ENCODE assay signal across 22 cellular contexts in genomic region chr3:194494951-194495374, GRCh38. TPM values are rescaled to one million over a fixed set of nuclear protein-coding genes. Genes with fewer than 3 reads are reported as not detected.
DNase-seq lines count a peak whose midpoint lies in the region; ATAC-seq and TF ChIP-seq lines count a peak whose summit lies in the region.
"Had no signal": no experiment of that assay in that cellular context is flagged by ENCODE, and none has a peak within 500 bp of the region (broad histone marks: within the 10 kb centered on the region; RNA-seq: fewer than 3 reads in every experiment).

No MANE protein-coding gene starts in this region.

- 54 to 64% (median 59%) methylated on average over 5 of the region's 5 CpGs for WGBS in heart left ventricle, 4 donors
- WGBS in adrenal gland, 4 donors = 47 to 100% (median 64%) methylated on average over 1 to 5 of the region's 5 CpGs
- 38% methylated on average over 5 of the region's 5 CpGs for whole genome bisulfite sequencing in liver

- TF ChIP-seq POLR2A in heart left ventricle (IDR thresholded peaks at IDR 0.05) (peak in 1 of 2 donors; percentile 8), adrenal gland (IDR thresholded peaks at IDR 0.05) (no peak)

- no peaks in the 10 kb centered on the region for H3K27me3 Mint-ChIP-seq in progenitor cell of endocrine pancreas
- H3K27me3 Mint-ChIP-seq: dendritic cell treated with granulocyte-macrophage colony-stimulating factor and Interleukin-4, amounts not matched to agents 40 ng/mL and 50 ng/mL, for 4 days had no signal

- no peak overlapping the region for H3K4me3 Mint-ChIP-seq in progenitor cell of endocrine pancreas (ENCODE audit: low read depth)
- H3K4me3 Mint-ChIP-seq: dendritic cell treated with granulocyte-macrophage colony-stimulating factor and Interleukin-4, amounts not matched to agents 40 ng/mL and 50 ng/mL, for 4 days had no signal

- intact Hi-C loops in heart left ventricle (cut with DNase I) = no loop called here
- intact Hi-C loops in left cardiac atrium (cut with DNase I) = no loop called here
- intact Hi-C loops in adrenal gland (cut with DNase I) = no loop called here

- peaks cover 0 to 55% (median 14%) of the 10 kb centered on the region in 12 donors for H3K4me1 ChIP-seq in heart left ventricle
- H3K4me1 ChIP-seq in adrenal gland (replicated peaks in 1 of 2) = peaks cover 16 to 26% of the 10 kb centered on the region in 2 donors
- peaks cover 14 to 31% (median 20%) of the 10 kb centered on the region in 4 donors for H3K4me1 ChIP-seq in liver (ENCODE audit: control insufficient read depth in 4 of 4, insufficient read depth in 4 of 4, low read length in 3 of 4)
- H3K4me1 ChIP-seq: body of pancreas had no signal

- no peak overlapping the region for H3K27ac Mint-ChIP-seq in progenitor cell of endocrine pancreas
- H3K27ac Mint-ChIP-seq: dendritic cell treated with granulocyte-macrophage colony-stimulating factor and Interleukin-4, amounts not matched to agents 40 ng/mL and 50 ng/mL, for 4 days had no signal

- peak; percentile 34 to 64 for TF ChIP-seq RAD21 in liver (IDR thresholded peaks at IDR 0.05)

- H3K4me1 Mint-ChIP-seq in progenitor cell of endocrine pancreas (ENCODE audit: low read depth) = peaks cover 10% of the 10 kb centered on the region

- H3K9ac ChIP-seq in liver (ENCODE audit: low read depth in 1 of 2, low read length in 2 of 2) = no peak overlapping the region

- H3K36me3 ChIP-seq in heart left ventricle (no peaks in the 10 kb centered on the region), adrenal gland (replicated peaks in 1 of 2) (no peaks in the 10 kb centered on the region), liver (ENCODE audit: control insufficient read depth in 4 of 4, insufficient read depth in 3 of 4, low read depth in 1 of 4, low read length in 3 of 4) (no peaks in the 10 kb centered on the region)

- H3K9me3 ChIP-seq in heart left ventricle (no peaks in the 10 kb centered on the region), adrenal gland (replicated peaks in 1 of 3) (no peaks in the 10 kb centered on the region), liver (ENCODE audit: control insufficient read depth in 4 of 4, low read length in 3 of 4) (no peaks in the 10 kb centered on the region)
- H3K9me3 ChIP-seq: body of pancreas had no signal

- H3K27ac ChIP-seq in heart left ventricle = peak overlapping the region in 4 of 12 donors; percentile 37 to 71 (median 49)
- peak overlapping the region in 3 of 5 donors; percentile 37 to 67 (median 51) for H3K27ac ChIP-seq in adrenal gland
- peak overlapping the region; percentile 81 to 88 for H3K27ac ChIP-seq in liver (ENCODE audit: low read depth in 1 of 2, low read length in 2 of 2)
- H3K27ac ChIP-seq: body of pancreas, HL-60 had no signal

- H3K36me3 Mint-ChIP-seq in progenitor cell of endocrine pancreas (ENCODE audit: insufficient read depth) = no peaks in the 10 kb centered on the region

- no peaks in the 10 kb centered on the region for H3K9me3 Mint-ChIP-seq in progenitor cell of endocrine pancreas (ENCODE audit: low read depth)
- H3K9me3 Mint-ChIP-seq: dendritic cell treated with granulocyte-macrophage colony-stimulating factor and Interleukin-4, amounts not matched to agents 40 ng/mL and 50 ng/mL, for 4 days had no signal

- H3K27me3 ChIP-seq in heart left ventricle (no peaks in the 10 kb centered on the region), adrenal gland (no peaks in the 10 kb centered on the region), liver (ENCODE audit: control insufficient read depth in 4 of 4, insufficient read depth in 4 of 4, low read length in 3 of 4) (no peaks in the 10 kb centered on the region)
- H3K27me3 ChIP-seq: body of pancreas had no signal

- peak; percentile 24 to 81 (median 58) for ATAC-seq in heart left ventricle
- ATAC-seq in left cardiac atrium = no peak
- no peak for ATAC-seq in HG03457 (IDR thresholded peaks at IDR 0.05; ENCODE audit: unreplicated experiment)
- ATAC-seq: body of pancreas, esophagus mucosa had no signal

- no peak for TF ChIP-seq CTCF in heart left ventricle (IDR thresholded peaks at IDR 0.05)
- TF ChIP-seq CTCF in adrenal gland (IDR thresholded peaks at IDR 0.05) = no peak
- TF ChIP-seq CTCF in liver (IDR thresholded peaks at IDR 0.05; ENCODE audit: low read depth, low read length, missing input control) = no peak
- no peak for TF ChIP-seq CTCF in progenitor cell of endocrine pancreas (IDR thresholded peaks at IDR 0.05; ENCODE audit: unreplicated experiment)

- DNase-seq in heart left ventricle (peak in 1 of 5 donors; percentile 43), left cardiac atrium (no peak), adrenal gland (peak in 6 of 7 donors; percentile 38 to 74 (median 57)), progenitor cell of endocrine pancreas (ENCODE audit: low spot score, unreplicated experiment) (no peak), NAMALWA (ENCODE audit: low spot score) (no peak), SHP77 (lab: John Stamatoyannopoulos, UW) (no peak)
- DNase-seq: activated CD4-positive, alpha-beta T cell treated with anti-CD3 and anti-CD28 coated beads for 1 hour; activated naive CD4-positive, alpha-beta T cell treated with Interleukin-2 at 50 U/mL for 16 hours; hippocampal formation; Karpas-422; left colon; NCI-H1694; NCI-H524 treated with DMSO at 0.1 percent for 48 hours; posterior cingulate gyrus; stimulated activated CD4-positive, alpha-beta T cell treated with anti-CD3 and anti-CD28 coated beads, Interleukin-12 subunit alpha, Interleukin-12 subunit beta, amount 100 ng/mL, for 4 hours; stimulated activated naive CD4-positive, alpha-beta T cell treated with Interleukin-2 at 50 U/mL for 16 hours had no signal

- H3K4me3 ChIP-seq in heart left ventricle (no peak overlapping the region), adrenal gland (no peak overlapping the region), liver (ENCODE audit: low read depth in 1 of 3, low read length in 3 of 3) (no peak overlapping the region)
- H3K4me3 ChIP-seq: body of pancreas had no signal

TF ChIP-seq in liver, 16 proteins besides CTCF, POLR2A, EP300 and RAD21 (continues in another document):
- peak; percentile 35 to 68 for TF ChIP-seq EGR1 (IDR thresholded peaks at IDR 0.05; ENCODE audit: low read depth in 2 of 2)
- peak; percentile 81 for TF ChIP-seq ZBTB33 (IDR thresholded peaks at IDR 0.05)
- TF ChIP-seq MAX (IDR thresholded peaks at IDR 0.05) = peak; percentile 93
- TF ChIP-seq NR2F2 (IDR thresholded peaks at IDR 0.05) = peak; percentile 67
- peak; percentile 76 for TF ChIP-seq YY1 (IDR thresholded peaks at IDR 0.05)
- TF ChIP-seq RXRA (IDR thresholded peaks at IDR 0.05) = peak; percentile 93 to 94
- peak; percentile 67 for TF ChIP-seq ATF3 (IDR thresholded peaks at IDR 0.05)
- TF ChIP-seq JUND (IDR thresholded peaks at IDR 0.05) = peak; percentile 73 to 82
- TF ChIP-seq GABPA (IDR thresholded peaks at IDR 0.05 in 1 of 2, conservative IDR thresholded peaks at IDR 0.05 in 1 of 2) = peak in 1 of 2 donors; percentile 34
- TF ChIP-seq HNF4A (conservative IDR thresholded peaks at IDR 0.05) = peak; percentile 91 to 92
- peak; percentile 80 for TF ChIP-seq FOXA2 (IDR thresholded peaks at IDR 0.05)
- TF ChIP-seq FOXA1 (IDR thresholded peaks at IDR 0.05) = peak; percentile 44
- TF ChIP-seq SP1 (IDR thresholded peaks at IDR 0.05) = peak; percentile 94

RNA-seq across cellular contexts. Expression of gene ATP13A3, which starts 8.2 kb away (rescaled TPM):
- total RNA-seq in heart left ventricle (100 to 1,000 TPM in 5 of 9 donors, 10 to 100 TPM in 4; 37.8 to 237 (median 105) TPM), left cardiac atrium (100 to 1,000 TPM in 1 of 2 donors, 10 to 100 TPM in 1; 86.7 to 182 TPM), adrenal gland (100 to 1,000 TPM in 3 of 8 donors, 10 to 100 TPM in 5; 30.6 to 111 (median 83.6) TPM), liver (100 to 1,000 TPM in 1 of 2 donors, 10 to 100 TPM in 1; 77.8 to 257 TPM), progenitor cell of endocrine pancreas (124 and 135 TPM in 2 replicates)
- polyA plus RNA-seq in heart left ventricle (100 to 1,000 TPM in 1 of 2 donors, 10 to 100 TPM in 1; 26.6 to 117 TPM), adrenal gland (10 to 100 TPM; 17.6 to 43.2 (median 22.6) TPM), liver (10 to 100 TPM; 33.6 to 35.1 TPM)

Comparison
In these comparisons a context has a peak if more than half of its experiments do, and no peak if none do; other contexts are left out.
1. ATAC-seq: peak in heart left ventricle (4 of 4); none in left cardiac atrium (0 of 2) and HG03457 (single experiment).
2. DNase-seq: peak in adrenal gland (6 of 7); none in left cardiac atrium (single experiment), progenitor cell of endocrine pancreas (single experiment), NAMALWA (single experiment) and SHP77 (0 of 2).